In genomic region chr7:28748934-28749584, GRCh38 we compare ENCODE assay signal across 8 cellular contexts.
DNase-seq lines count a peak whose midpoint lies in the region; ATAC-seq and TF ChIP-seq lines count a peak whose summit lies in the region.

No MANE protein-coding gene starts in this region.

- H3K79me2 ChIP-seq in PC-3 (ENCODE audit: low read length), result no peaks in the 10 kb centered on the region

- no peaks in the 10 kb centered on the region for H3K27me3 Mint-ChIP-seq in endothelial cell (ENCODE audit: unreplicated experiment)

- no peak for TF ChIP-seq EP300 in gastroesophageal sphincter (IDR thresholded peaks at IDR 0.05)

- peaks cover 2% of the 10 kb centered on the region for H3K4me1 Mint-ChIP-seq in endothelial cell (ENCODE audit: unreplicated experiment)

- H3K27ac ChIP-seq in PC-3 (ENCODE audit: low read length) (peak overlapping the region; percentile 44), gastroesophageal sphincter (peak overlapping the region in 2 of 4 donors; percentile 6 to 31)

- H3K4me3 ChIP-seq in PC-3 (ENCODE audit: low read length) (no peak overlapping the region), gastroesophageal sphincter (no peak overlapping the region)

- WGBS in gastroesophageal sphincter (ENCODE audit: low coverage in 1 of 2), 2 donors, result 42 to 68% methylated on average over 2 to 5 of the region's 5 CpGs

- BruUV-seq in PC-3 (replicated peaks; lab: Mats Ljungman, UMichigan), result no TSS peak

- intact Hi-C loops in PC-3 (cut with micrococcal nuclease), result loop anchor here (1.0 to 5.0 kb wide), 4 partner anchors 20 to 358 kb away; no protein-coding TSS in a partner anchor

- no peaks in the 10 kb centered on the region for H3F3A ChIP-seq in PC-3 (ENCODE audit: low read length, unreplicated experiment)

- no peaks in the 10 kb centered on the region for H3K36me3 Mint-ChIP-seq in endothelial cell (ENCODE audit: low read depth, unreplicated experiment)

- no peaks in the 10 kb centered on the region for H4K20me1 ChIP-seq in PC-3 (ENCODE audit: low read length)

- TF ChIP-seq POLR2A in gastroesophageal sphincter (IDR thresholded peaks at IDR 0.05), result no peak

- H3K27me3 ChIP-seq in PC-3 (ENCODE audit: low read length), result no peaks in the 10 kb centered on the region
- H3K27me3 ChIP-seq in gastroesophageal sphincter, result no peaks in the 10 kb centered on the region

- H2AFZ ChIP-seq in PC-3 (ENCODE audit: low read length), result no peak overlapping the region

- H3K9me3 Mint-ChIP-seq in endothelial cell (ENCODE audit: unreplicated experiment), result no peaks in the 10 kb centered on the region

- no peak overlapping the region for H3K27ac Mint-ChIP-seq in endothelial cell (ENCODE audit: unreplicated experiment)

- peak; percentile 66 for DNase-seq in CD1c-positive myeloid dendritic cell (ENCODE audit: extremely low spot score)
- peak; percentile 92 for DNase-seq in H4 (ENCODE audit: low spot score)
- DNase-seq in PC-3, result peak; percentile 86
- no peak for DNase-seq in activated T-cell treated with anti-CD3 and anti-CD28 coated beads, Interleukin-2, amount 50 U/mL, for 1 hour
- no peak for DNase-seq in NCI-H2227 (lab: John Stamatoyannopoulos, UW; ENCODE audit: unreplicated experiment)
- DNase-seq in DMS79 treated with DMSO at 0.1 percent for 48 hours (lab: John Stamatoyannopoulos, UW), result no peak
- no peak for DNase-seq in endothelial cell (ENCODE audit: low spot score)

- CTCF ChIA-PET in PC-3 (lab: Charles Lee), result no interaction called here

- no peaks in the 10 kb centered on the region for H3K9me2 ChIP-seq in PC-3 (replicated peaks; ENCODE audit: low read length)

- no peak overlapping the region for H3K9ac ChIP-seq in PC-3 (ENCODE audit: low read length)

- no peaks in the 10 kb centered on the region for H3K36me3 ChIP-seq in PC-3 (ENCODE audit: low read depth, low read length)
- H3K36me3 ChIP-seq in gastroesophageal sphincter, result no peaks in the 10 kb centered on the region

- ATAC-seq in PC-3 (peak; percentile 100), gastroesophageal sphincter (peak; percentile 74)

- no peak overlapping the region for H3K4me3 Mint-ChIP-seq in endothelial cell (ENCODE audit: unreplicated experiment)

- H3K4me2 ChIP-seq in PC-3 (ENCODE audit: low read length), result peak overlapping the region; percentile 58

- H3K4me1 ChIP-seq in PC-3 (ENCODE audit: insufficient read depth, low read length), result peaks cover 13% of the 10 kb centered on the region
- peaks cover 0 to 23% (median 8%) of the 10 kb centered on the region in 3 donors for H3K4me1 ChIP-seq in gastroesophageal sphincter

- POLR2A ChIA-PET in PC-3 (lab: Charles Lee; ENCODE audit: unreplicated experiment), result interaction anchor here (1.0 kb wide), 1 partner anchor 20 kb away, joined by 5 read pairs; no protein-coding TSS in a partner anchor

- H3K9me3 ChIP-seq in PC-3 (ENCODE audit: low read length) (no peaks in the 10 kb centered on the region), gastroesophageal sphincter (no peaks in the 10 kb centered on the region)

- TF ChIP-seq CTCF in PC-3 (conservative IDR thresholded peaks at IDR 0.05; ENCODE audit: low read depth, low read length) (peak; percentile 30), gastroesophageal sphincter (IDR thresholded peaks at IDR 0.05) (no peak), endothelial cell (IDR thresholded peaks at IDR 0.05; ENCODE audit: unreplicated experiment) (no peak)

Comparison
In these comparisons a context has a peak if more than half of its experiments do, and no peak if none do; other contexts are left out.
1. DNase-seq: peak in CD1c-positive myeloid dendritic cell (single experiment), H4 (single experiment) and PC-3 (single experiment); none in activated T-cell treated with anti-CD3 and anti-CD28 coated beads, Interleukin-2, amount 50 U/mL, for 1 hour (single experiment), NCI-H2227 (single experiment), DMS79 treated with DMSO at 0.1 percent for 48 hours (single experiment) and endothelial cell (single experiment).